In genomic region chr20:11796041-11796440, GRCh38 we compare ENCODE assay signal across 1 cellular context.
TF ChIP-seq lines count a peak whose summit lies in the region.

No MANE protein-coding gene starts in this region.

TF ChIP-seq in GM23338, 12 proteins besides CTCF, POLR2A, EP300 and RAD21 (continued from another document):
- no peak for TF ChIP-seq CREB1 (CRISPR knock-in tag; IDR thresholded peaks at IDR 0.05; ENCODE audit: low read depth)
